16 cellular contexts compared by ENCODE assay signal in genomic region chr17:82302498-82302963, GRCh38. TPM values are rescaled to one million over a fixed set of nuclear protein-coding genes. Genes with fewer than 3 reads are reported as not detected.
DNase-seq lines count a peak whose midpoint lies in the region; ATAC-seq and TF ChIP-seq lines count a peak whose summit lies in the region.
"Had no signal": no experiment of that assay in that cellular context is flagged by ENCODE, and none has a peak within 500 bp of the region (broad histone marks: within the 10 kb centered on the region; RNA-seq: fewer than 3 reads in every experiment).

No MANE protein-coding gene starts in this region.

- H3K36me3 Mint-ChIP-seq in immature natural killer cell = no peaks in the 10 kb centered on the region
- H3K36me3 Mint-ChIP-seq in HFFc6 (ENCODE audit: low read depth) = no peaks in the 10 kb centered on the region

- H3K4me1 Mint-ChIP-seq in immature natural killer cell (peaks cover 87% of the 10 kb centered on the region in 2 donors), HFFc6 (ENCODE audit: low read depth) (peaks cover 17% of the 10 kb centered on the region)

- H3K27me3 ChIP-seq in WERI-Rb-1 (ENCODE audit: insufficient read depth, low read depth, severe bottlenecking) (no peaks in the 10 kb centered on the region), transverse colon (no peaks in the 10 kb centered on the region)
- H3K27me3 ChIP-seq: adrenal gland had no signal

- DNase-seq in stimulated activated naive CD4-positive, alpha-beta T cell (lab: John Stamatoyannopoulos, UW) = peak in 4 of 6 experiments; percentile 41 to 68 (median 56)
- no peak for DNase-seq in stimulated activated naive CD4-positive, alpha-beta T cell treated with Interleukin-2 at 50 U/mL for 16 hours (lab: John Stamatoyannopoulos, UW)
- no peak for DNase-seq in WERI-Rb-1
- DNase-seq in immature natural killer cell = no peak
- no peak for DNase-seq in transverse colon
- no peak for DNase-seq in HFFc6
- DNase-seq in left cardiac atrium = no peak
- DNase-seq: adrenal gland, head of caudate nucleus, NCI-H1092 treated with DMSO at 0.1 percent for 48 hours, NCI-H345, OCI-M1 had no signal

- H3K27ac Mint-ChIP-seq in immature natural killer cell = peak overlapping the region; percentile 91 to 100 (median 100)
- H3K27ac Mint-ChIP-seq in HFFc6 = no peak overlapping the region

- no peak overlapping the region for H3K4me3 ChIP-seq in WERI-Rb-1 (ENCODE audit: low read depth, low read length)
- no peak overlapping the region for H3K4me3 ChIP-seq in transverse colon
- H3K4me3 ChIP-seq: adrenal gland had no signal

- H3K36me3 ChIP-seq in WERI-Rb-1 (no peaks in the 10 kb centered on the region), transverse colon (no peaks in the 10 kb centered on the region)
- H3K36me3 ChIP-seq: adrenal gland had no signal

- H3K27ac ChIP-seq in WERI-Rb-1 (peak overlapping the region; percentile 2; the same call in 1 of the 2 replicates), transverse colon (peak overlapping the region in 3 of 4 donors; percentile 5 to 12 (median 8))
- H3K27ac ChIP-seq: adrenal gland had no signal

- H3K27me3 Mint-ChIP-seq in immature natural killer cell (ENCODE audit: low read depth in 3 of 3) = peaks cover 26 to 40% (median 31%) of the 10 kb centered on the region in 3 donors
- H3K27me3 Mint-ChIP-seq in HFFc6 (ENCODE audit: insufficient read depth) = peaks cover 3% of the 10 kb centered on the region; the same call in 1 of the 2 replicates

- no peaks in the 10 kb centered on the region for H3K9me3 ChIP-seq in WERI-Rb-1 (ENCODE audit: severe bottlenecking)
- no peaks in the 10 kb centered on the region for H3K9me3 ChIP-seq in transverse colon
- H3K9me3 ChIP-seq: adrenal gland had no signal

- no peak for TF ChIP-seq POLR2A in transverse colon (IDR thresholded peaks at IDR 0.05)

- no peak for TF ChIP-seq EP300 in transverse colon (IDR thresholded peaks at IDR 0.05; ENCODE audit: low read depth)

- ATAC-seq in HG03196 (IDR thresholded peaks at IDR 0.05; ENCODE audit: unreplicated experiment) (no peak), left cardiac atrium (no peak)

- H3K4me3 Mint-ChIP-seq in immature natural killer cell (peak overlapping the region; percentile 73 to 86 (median 76)), HFFc6 (no peak overlapping the region)

- in situ Hi-C loops in transverse colon (cut with MboI; ENCODE audit: low pct_ligation_motif_present in 1 of 4, low pct_unique_long_range_greater_than_20kb in 1 of 4, low sequenced_read_pairs in 3 of 4) = no loop called here

- intact Hi-C loops in transverse colon (cut with DNase I; ENCODE audit: low total_unique reads) = no loop called here
- intact Hi-C loops in left cardiac atrium (cut with DNase I) = no loop called here

- TF ChIP-seq CTCF in WERI-Rb-1 (IDR thresholded peaks at IDR 0.05; ENCODE audit: low read depth, low read length) (no peak), transverse colon (IDR thresholded peaks at IDR 0.05) (no peak), HFFc6 (IDR thresholded peaks at IDR 0.05) (no peak)

- H3K4me1 ChIP-seq in transverse colon = peaks cover 12 to 23% (median 19%) of the 10 kb centered on the region in 4 donors

- no peaks in the 10 kb centered on the region for H3K9me3 Mint-ChIP-seq in immature natural killer cell
- H3K9me3 Mint-ChIP-seq in HFFc6 = no peaks in the 10 kb centered on the region

- 83% methylated on average over 10 of the region's 18 CpGs; no CpG with 5 or more reads in 1 of the 2 donors for WGBS in transverse colon (ENCODE audit: low coverage in 1 of 2), 2 donors

RNA-seq across cellular contexts. Expression of gene CD7, which starts 14.9 kb away (rescaled TPM):
- polyA plus RNA-seq in immature natural killer cell = 100 to 1,000 TPM; 278 to 589 (median 370) TPM
- total RNA-seq in transverse colon = 1 to 10 TPM; 6.1 to 9.7 (median 7.4) TPM
- total RNA-seq in HFFc6 (2021; fragmentation: NEBNext Ultra II Directional; extraction: Animal tissue kit (Norgen Biotek cat#: 25700)) = under 1 TPM in 1 of 6 experiments, not detected in 5; 0.20 TPM
- 1 to 10 TPM in 1 of 2 donors, under 1 TPM in 1; 0.60 to 1.8 TPM for total RNA-seq in left cardiac atrium
- total RNA-seq: chondrocyte, kidney epithelial cell, pulmonary artery endothelial cell had no signal

RNA-seq across cellular contexts. Expression of gene CSNK1D, which starts 29.0 kb away (rescaled TPM):
- 100 to 1,000 TPM in 1 of 3 donors, 10 to 100 TPM in 2; 48.9 to 130 (median 55.9) TPM for polyA plus RNA-seq in immature natural killer cell
- total RNA-seq in transverse colon (100 to 1,000 TPM in 2 of 4 donors, 10 to 100 TPM in 2; 86.0 to 230 (median 148) TPM), left cardiac atrium (10 to 100 TPM; 63.6 to 88.2 TPM)
- 100 to 1,000 TPM; 116 to 128 (median 118) TPM for total RNA-seq in HFFc6 (2021; fragmentation: NEBNext Ultra II Directional; extraction: Animal tissue kit (Norgen Biotek cat#: 25700))

RNA-seq across cellular contexts. Expression of gene SECTM1, which starts 31.0 kb away (rescaled TPM):
- 1 to 10 TPM in 2 of 3 donors, not detected in 1; 2.7 to 3.6 TPM for polyA plus RNA-seq in immature natural killer cell
- total RNA-seq in transverse colon (100 to 1,000 TPM in 2 of 4 donors, 10 to 100 TPM in 1, 1 to 10 TPM in 1; 5.8 to 127 (median 107) TPM), left cardiac atrium (10 to 100 TPM in 1 of 2 donors, 1 to 10 TPM in 1; 6.6 to 12.6 TPM)
- total RNA-seq in HFFc6 (2021; fragmentation: NEBNext Ultra II Directional; extraction: Animal tissue kit (Norgen Biotek cat#: 25700)) = 1 to 10 TPM; 1.7 to 3.9 (median 2.8) TPM
- total RNA-seq: kidney epithelial cell had no signal

RNA-seq across cellular contexts. Expression of gene TEX19, which starts 56.5 kb away (rescaled TPM):
- not detected for polyA plus RNA-seq in immature natural killer cell
- total RNA-seq in transverse colon = not detected
- total RNA-seq in HFFc6 (2021; fragmentation: NEBNext Ultra II Directional; extraction: Animal tissue kit (Norgen Biotek cat#: 25700)) = under 1 TPM in 2 of 6 experiments, not detected in 4; 0.10 to 0.14 TPM
- not detected for total RNA-seq in left cardiac atrium
- total RNA-seq: chondrocyte, kidney epithelial cell, pulmonary artery endothelial cell had no signal
- polyA plus RNA-seq: adrenal gland had no signal

Comparison
In these comparisons a context has a peak if more than half of its experiments do, and no peak if none do; other contexts are left out.
1. DNase-seq: peak in stimulated activated naive CD4-positive, alpha-beta T cell (4 of 6); none in stimulated activated naive CD4-positive, alpha-beta T cell treated with Interleukin-2 at 50 U/mL for 16 hours (single experiment), WERI-Rb-1 (single experiment), immature natural killer cell (0 of 3), transverse colon (single experiment), HFFc6 (single experiment) and left cardiac atrium (single experiment).